In genomic region chr4:7429601-7430078, GRCh38 we compare ENCODE assay signal across 19 cellular contexts. TPM values are rescaled to one million over a fixed set of nuclear protein-coding genes. Genes with fewer than 3 reads are reported as not detected.
A peak's percentile ranks its signal among the peaks of the same experiment; 100 is the strongest.
DNase-seq lines count a peak whose midpoint lies in the region; ATAC-seq, FAIRE-seq and TF ChIP-seq lines count a peak whose summit lies in the region.
"Had no signal": no experiment of that assay in that cellular context is flagged by ENCODE, and none has a peak within 500 bp of the region (broad histone marks: within the 10 kb centered on the region; RNA-seq: fewer than 3 reads in every experiment).

No MANE protein-coding gene starts in this region.

- H3K4me3 ChIP-seq in A549 (no peak overlapping the region), H1 (ENCODE audit: extremely low read depth in 1 of 4, insufficient read depth in 2 of 4, low read depth in 3 of 4, low read length in 4 of 4) (no peak overlapping the region), ovary (no peak overlapping the region)
- no peak overlapping the region for H3K4me3 ChIP-seq in BLaER1 treated with 17β-estradiol and CSF1 and Interleukin-3, amounts not matched to agents 10 nM and 100 nM
- H3K4me3 ChIP-seq: colonic mucosa, HAP-1, psoas muscle, SJCRH30 had no signal

- H4K91ac ChIP-seq in H1 (replicated peaks; ENCODE audit: insufficient read length, low read length), result no peak overlapping the region

- H3K4ac ChIP-seq in H1 (replicated peaks; ENCODE audit: insufficient read length, low read depth, low read length), result no peak overlapping the region

- peak overlapping the region; percentile 60 for H3K18ac ChIP-seq in H1 (ENCODE audit: extremely low read depth, low read length)

- H2BK12ac ChIP-seq in H1 (ENCODE audit: low read depth, low read length), result peak overlapping the region; percentile 94; the same call in 1 of the 2 replicates

- TF ChIP-seq CTCF in A549 (IDR thresholded peaks at IDR 0.05) (no peak), H1 (IDR thresholded peaks at IDR 0.05; ENCODE audit: control extremely low read depth in 1 of 3, insufficient read depth in 1 of 3, low read depth in 1 of 3, low read length in 3 of 3) (no peak), ovary (IDR thresholded peaks at IDR 0.05) (no peak)

- intact Hi-C loops in ovary (cut with DNase I), result no loop called here

- H3K9me3 ChIP-seq in A549 (no peaks in the 10 kb centered on the region), H1 (ENCODE audit: insufficient read depth in 2 of 2, low read depth in 1 of 2, low read length in 1 of 2) (no peaks in the 10 kb centered on the region), ovary (no peaks in the 10 kb centered on the region)
- H3K9me3 ChIP-seq in BLaER1 treated with 17β-estradiol and CSF1 and Interleukin-3, amounts not matched to agents 10 nM and 100 nM (replicated peaks in 1 of 11), result no peaks in the 10 kb centered on the region
- H3K9me3 ChIP-seq: colonic mucosa, HAP-1, psoas muscle, SJCRH30 had no signal

- 0 out of 2 replicates have a peak overlapping the region, but pooled peaks have one; percentile 18 for H2BK20ac ChIP-seq in H1 (ENCODE audit: low read length)

- TF ChIP-seq POLR2A in A549 (IDR thresholded peaks at IDR 0.05; ENCODE audit: low read length) (no peak), H1 (IDR thresholded peaks at IDR 0.05; ENCODE audit: control extremely low read depth in 1 of 2, low read depth in 2 of 2, low read length in 2 of 2) (no peak), ovary (IDR thresholded peaks at IDR 0.05) (no peak)

- no peak for TF ChIP-seq EP300 in A549 (IDR thresholded peaks at IDR 0.05)
- TF ChIP-seq EP300 in H1 (IDR thresholded peaks at IDR 0.05; ENCODE audit: borderline replicate concordance in 1 of 2, low read depth in 2 of 2, low read length in 2 of 2), result no peak
- no peak for TF ChIP-seq EP300 in ovary (IDR thresholded peaks at IDR 0.05)

- no peaks in the 10 kb centered on the region for H3K23me2 ChIP-seq in H1 (ENCODE audit: low read depth, low read length)

- 0 out of 22 replicates have a peak overlapping the region, but pooled peaks of 1 of the 11 experiments have one; percentile 18 for H3K9ac ChIP-seq in BLaER1 treated with 17β-estradiol and CSF1 and Interleukin-3, amounts not matched to agents 10 nM and 100 nM
- H3K9ac ChIP-seq in H1 (replicated peaks in 1 of 4; ENCODE audit: extremely low read depth in 1 of 4, low read depth in 3 of 4, low read length in 3 of 4), result no peak overlapping the region

- POLR2A ChIA-PET in A549 (lab: Yijun Ruan, JAX), result no interaction called here
- POLR2A ChIA-PET in H1 (lab: Charles Lee; ENCODE audit: partially characterized antibody), result interaction anchor here (1.3 kb wide), 1 partner anchor 20 kb away, joined by 3 read pairs; no protein-coding TSS in a partner anchor

- H3K56ac ChIP-seq in H1 (replicated peaks; ENCODE audit: insufficient read length, low read depth, low read length), result no peak overlapping the region

- H3K79me1 ChIP-seq in H1 (ENCODE audit: low read depth, low read length), result no peaks in the 10 kb centered on the region

- no peak for ATAC-seq in A549
- ATAC-seq: psoas muscle, T-helper 17 cell had no signal

- no peak for DNase-seq in A549 (ENCODE audit: low read depth in 1 of 2, low spot score in 1 of 2)
- peak in 1 of 2 experiments; percentile 46 for DNase-seq in H1 (ENCODE audit: low read depth in 1 of 2, low spot score in 2 of 2)
- DNase-seq in ovary, result peak; percentile 6 to 27 (median 12)
- DNase-seq in NCI-H748 (lab: John Stamatoyannopoulos, UW; ENCODE audit: unreplicated experiment), result no peak
- DNase-seq in NCI-H345 treated with DMSO at 0.1 percent for 48 hours (lab: John Stamatoyannopoulos, UW; ENCODE audit: unreplicated experiment), result no peak
- DNase-seq in substantia nigra (lab: John Stamatoyannopoulos, UW), result no peak
- DNase-seq: activated CD4-positive, alpha-beta memory T cell treated with anti-CD3 and anti-CD28 coated beads, Interleukin-2, amount 10 ng/mL, durations not matched to agents 7 days and 5 days; activated naive CD8-positive, alpha-beta T cell treated with anti-CD3 and anti-CD28 coated beads for 36 hours; activated T-cell treated with anti-CD3 and anti-CD28 coated beads, Interleukin-2, amount 50 U/mL, for 24 hours; colonic mucosa; NCI-H526; SJCRH30; stimulated activated CD4-positive, alpha-beta T cell treated with anti-CD3 and anti-CD28 coated beads, Interleukin-12 subunit alpha, Interleukin-12 subunit beta, amount 100 ng/mL, for 4 hours; T-helper 17 cell had no signal

- H2BK15ac ChIP-seq in H1 (ENCODE audit: low read length), result no peak overlapping the region

- WGBS in A549 (ENCODE audit: missing lambda C conversion rate), result 83% methylated on average over 9 of the region's 17 CpGs
- WGBS in H1 (ENCODE audit: extremely low coverage in 1 of 2, insufficient coverage in 1 of 2, insufficient read length in 1 of 2, insufficient replicate concordance in 2 of 2, low coverage in 1 of 2, low lambda C conversion rate in 2 of 2, missing lambda C conversion rate in 1 of 2), 2 experiments, result 86% methylated on average over 17 of the region's 17 CpGs; no CpG with 5 or more reads in 1 of the 2 experiments
- WGBS in ovary, 3 donors, result 68 to 77% (median 75%) methylated on average over 17 of the region's 17 CpGs

- H3K27ac ChIP-seq in A549, result peak overlapping the region; percentile 53 to 63; a peak in 3 of 6 replicates
- H3K27ac ChIP-seq in BLaER1 treated with 17β-estradiol and CSF1 and Interleukin-3, amounts not matched to agents 10 nM and 100 nM, result no peak overlapping the region
- no peak overlapping the region for H3K27ac ChIP-seq in H1 (ENCODE audit: low read depth, low read length)
- H3K27ac ChIP-seq in ovary, result no peak overlapping the region
- H3K27ac ChIP-seq in substantia nigra (ENCODE audit: low read depth, low read length, poor library complexity, severe bottlenecking), result no peak overlapping the region
- H3K27ac ChIP-seq: colonic mucosa, psoas muscle, SJCRH30, VCaP had no signal

- H4K5ac ChIP-seq in H1 (ENCODE audit: insufficient read length, low read depth, low read length), result no peak overlapping the region

- no peaks in the 10 kb centered on the region for H3K27me3 ChIP-seq in BLaER1 treated with 17β-estradiol and CSF1 and Interleukin-3, amounts not matched to agents 10 nM and 100 nM
- H3K27me3 ChIP-seq in H1 (replicated peaks in 1 of 4; ENCODE audit: control insufficient read depth in 3 of 4, extremely low read depth in 1 of 4, insufficient read depth in 3 of 4, low read length in 3 of 4) (no peaks in the 10 kb centered on the region), ovary (no peaks in the 10 kb centered on the region)
- H3K27me3 ChIP-seq: colonic mucosa had no signal

- no peak overlapping the region for H3K14ac ChIP-seq in H1 (ENCODE audit: insufficient read length)

- no peaks in the 10 kb centered on the region for H3K79me2 ChIP-seq in H1 (ENCODE audit: control insufficient read depth in 1 of 2, insufficient read depth in 2 of 2, low read length in 2 of 2)

- 0 out of 2 replicates have a peak overlapping the region, but pooled peaks have one; percentile 53 for H2AK5ac ChIP-seq in H1 (ENCODE audit: low read depth, low read length)

- no peak overlapping the region for H2BK120ac ChIP-seq in H1 (replicated peaks; ENCODE audit: low read depth, low read length)

- H4K8ac ChIP-seq in H1 (ENCODE audit: extremely low read depth, insufficient read depth, low read length), result peak overlapping the region; percentile 12; the same call in 1 of the 2 replicates

- H3K4me2 ChIP-seq in A549, result peak overlapping the region; percentile 56
- H3K4me2 ChIP-seq in BLaER1 treated with 17β-estradiol and CSF1 and Interleukin-3, amounts not matched to agents 10 nM and 100 nM, result peak overlapping the region; percentile 16 to 67 (median 41); a peak in 17 of 22 replicates
- no peak overlapping the region; a peak in 1 of 4 replicates for H3K4me2 ChIP-seq in H1 (ENCODE audit: insufficient read depth in 1 of 2, low read depth in 2 of 2, low read length in 2 of 2)

- H3K23ac ChIP-seq in H1 (ENCODE audit: insufficient read length), result no peak overlapping the region

- FAIRE-seq in A549 (lab: Jason Lieb, UNC) (no peak), H1 (lab: Jason Lieb, UNC) (no peak)
- FAIRE-seq: endothelial cell of umbilical vein had no signal

- CTCF ChIA-PET in A549 (lab: Yijun Ruan, JAX), result interaction anchor here (0.6 kb wide), 1 partner anchor 32 kb away, joined by 4 read pairs; no protein-coding TSS in a partner anchor
- CTCF ChIA-PET in H1 (lab: Charles Lee; ENCODE audit: partially characterized antibody), result no interaction called here

- H4K20me1 ChIP-seq in BLaER1 treated with 17β-estradiol and CSF1 and Interleukin-3, amounts not matched to agents 10 nM and 100 nM, result peaks cover 0 to 35% (median 0%) of the 10 kb centered on the region in 11 experiments; a peak in 4 of 22 replicates
- H4K20me1 ChIP-seq in H1 (replicated peaks in 1 of 2; ENCODE audit: control insufficient read depth in 1 of 2, insufficient read depth in 2 of 2, low read length in 2 of 2), result no peaks in the 10 kb centered on the region

- H3K4me1 ChIP-seq in A549 (peaks cover 26% of the 10 kb centered on the region), H1 (replicated peaks in 1 of 4; ENCODE audit: control insufficient read depth in 3 of 4, insufficient read depth in 4 of 4, low read length in 3 of 4) (peaks cover 0 to 29% (median 12%) of the 10 kb centered on the region in 4 experiments; a peak in 4 of 7 replicates), ovary (ENCODE audit: insufficient read depth) (no peaks in the 10 kb centered on the region)
- H3K4me1 ChIP-seq in BLaER1 treated with 17β-estradiol and CSF1 and Interleukin-3, amounts not matched to agents 10 nM and 100 nM, result peaks cover 10 to 97% (median 60%) of the 10 kb centered on the region in 10 experiments; a peak in 19 of 20 replicates
- H3K4me1 ChIP-seq: colonic mucosa, HAP-1, psoas muscle, SJCRH30 had no signal

- H2AFZ ChIP-seq in H1 (ENCODE audit: low read length), result no peak overlapping the region

- no peak for TF ChIP-seq RAD21 in A549 (conservative IDR thresholded peaks at IDR 0.05 in 1 of 2, IDR thresholded peaks at IDR 0.05 in 1 of 2)
- TF ChIP-seq RAD21 in H1 (IDR thresholded peaks at IDR 0.05 in 1 of 2, conservative IDR thresholded peaks at IDR 0.05 in 1 of 2; ENCODE audit: low read depth in 2 of 2, low read length in 2 of 2), result no peak

- no peaks in the 10 kb centered on the region for H3K36me3 ChIP-seq in BLaER1 treated with 17β-estradiol and CSF1 and Interleukin-3, amounts not matched to agents 10 nM and 100 nM
- no peaks in the 10 kb centered on the region for H3K36me3 ChIP-seq in H1 (ENCODE audit: control insufficient read depth in 2 of 4, insufficient read depth in 4 of 4, low read length in 3 of 4)
- no peaks in the 10 kb centered on the region for H3K36me3 ChIP-seq in ovary
- H3K36me3 ChIP-seq: colonic mucosa, HAP-1, SJCRH30 had no signal

- peak overlapping the region; percentile 66; the same call in 1 of the 2 replicates for H2BK5ac ChIP-seq in H1 (ENCODE audit: low read depth, low read length)

RNA-seq across cellular contexts. Expression of gene PSAPL1, which starts 5.1 kb away (rescaled TPM):
- polyA plus RNA-seq in A549 (2011; rRNA removed), result 0.05 and 0.07 TPM in 2 replicates
- polyA plus RNA-seq in A549 (2012; cell fraction: cytosol; rRNA removed), result 0.05 and 0.07 TPM in 2 replicates
- 0.11 and 0.12 TPM in 2 replicates for polyA plus RNA-seq in A549 (2012; cell fraction: nucleus; rRNA removed)
- polyA plus RNA-seq in A549 (2017; fragmentation: RNase III; extraction: RNeasy Plus Mini Kit Qiagen cat#74134 plus additional on column Dnase treatment), result 0.04 to 0.08 TPM (median 0.05 TPM) in 3 replicates
- not detected in 2 replicates for polyA minus RNA-seq in A549 (2011; rRNA and poly(A)+ RNA removed)
- not detected in 2 replicates for total RNA-seq in H1 (2021; fragmentation: NEBNext Ultra II Directional; extraction: Animal tissue kit (Norgen Biotek cat#: 25700))
- polyA plus RNA-seq in H1 (2011; rRNA removed), result 0.03 TPM in 2 replicates
- 0.03 TPM for polyA plus RNA-seq in H1 (2011; cell fraction: cytosol; rRNA removed)
- polyA plus RNA-seq in H1 (2011; cell fraction: nucleus; rRNA removed), result 0.09 TPM
- 0.03 TPM in 1 of 4 replicates, not detected in the others for polyA plus RNA-seq in H1 (2012, experiment 1 of 2)
- not detected for polyA plus RNA-seq in H1 (2012, experiment 2 of 2)
- 0.02 TPM for polyA plus RNA-seq in H1 (2013, experiment 1 of 2)
- polyA plus RNA-seq in H1 (2013, experiment 2 of 2), result 0.04 TPM
- polyA minus RNA-seq in H1 (2011; rRNA and poly(A)+ RNA removed), result 0.07 TPM in 1 of 2 replicates, not detected in the other
- polyA minus RNA-seq in H1 (2011; cell fraction: cytosol; rRNA and poly(A)+ RNA removed), result not detected
- not detected for polyA minus RNA-seq in H1 (2011; cell fraction: nucleus; rRNA and poly(A)+ RNA removed)
- under 1 TPM in 1 of 7 donors, not detected in 6; 0.34 TPM for total RNA-seq in ovary
- polyA plus RNA-seq in ovary, result not detected
- total RNA-seq: activated CD4-positive, alpha-beta memory T cell treated with anti-CD3 and anti-CD28 coated beads, Interleukin-2, amount 10 ng/mL, durations not matched to agents 7 days and 5 days; activated naive CD8-positive, alpha-beta T cell treated with anti-CD3 and anti-CD28 coated beads for 36 hours; colonic mucosa; endothelial cell of umbilical vein; psoas muscle; SJCRH30; T-helper 17 cell had no signal
- polyA plus RNA-seq: endothelial cell of umbilical vein, psoas muscle had no signal

Comparison
In these comparisons a context has a peak if more than half of its experiments do, and no peak if none do; other contexts are left out.
1. DNase-seq: peak in ovary (5 of 5); none in A549 (0 of 2), NCI-H748 (single experiment), NCI-H345 treated with DMSO at 0.1 percent for 48 hours (single experiment) and substantia nigra (0 of 49).
2. H3K27ac ChIP-seq: peak in A549 (2 of 2); none in BLaER1 treated with 17β-estradiol and CSF1 and Interleukin-3, amounts not matched to agents 10 nM and 100 nM (0 of 11), H1 (single experiment), ovary (0 of 2) and substantia nigra (single experiment).
3. H3K4me2 ChIP-seq: peak in A549 (single experiment) and BLaER1 treated with 17β-estradiol and CSF1 and Interleukin-3, amounts not matched to agents 10 nM and 100 nM (11 of 11); none in H1 (0 of 2).